ENCODE assay signal across 1 cellular context in the genomic region with DNA sequence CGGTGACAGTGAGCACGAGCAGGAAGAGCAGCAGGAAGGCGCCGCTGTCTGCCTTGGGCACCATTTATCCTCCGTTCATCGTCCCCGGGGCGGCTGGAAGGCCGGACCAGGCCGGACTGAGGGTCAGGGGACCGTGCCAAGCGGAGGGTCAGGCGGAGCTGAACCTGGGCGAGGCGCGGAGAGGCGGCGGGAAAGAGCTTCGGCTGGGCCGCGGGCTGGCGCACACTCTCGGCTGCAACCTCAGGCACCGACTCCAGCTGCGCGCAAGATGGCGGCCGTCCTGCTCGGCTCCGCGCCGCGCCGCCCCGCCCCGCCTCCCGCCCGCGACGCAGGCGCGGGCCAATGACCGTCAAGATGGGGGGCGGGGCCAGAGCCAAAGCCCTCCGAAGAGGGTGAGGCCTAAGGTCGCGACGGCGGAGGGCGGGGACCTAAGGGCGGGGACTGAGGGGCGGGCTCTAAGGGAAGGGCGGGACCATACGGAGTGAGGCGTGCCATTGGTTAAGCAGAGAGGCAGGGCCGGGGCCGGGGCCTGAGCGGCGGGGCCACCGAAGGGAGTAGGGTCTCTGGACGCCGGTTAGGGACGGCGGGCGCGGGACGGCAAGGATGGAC.
A peak's percentile ranks its signal among the peaks of the same experiment; 100 is the strongest.
TF ChIP-seq lines count a peak whose summit lies in the region.

A gene with protein sequence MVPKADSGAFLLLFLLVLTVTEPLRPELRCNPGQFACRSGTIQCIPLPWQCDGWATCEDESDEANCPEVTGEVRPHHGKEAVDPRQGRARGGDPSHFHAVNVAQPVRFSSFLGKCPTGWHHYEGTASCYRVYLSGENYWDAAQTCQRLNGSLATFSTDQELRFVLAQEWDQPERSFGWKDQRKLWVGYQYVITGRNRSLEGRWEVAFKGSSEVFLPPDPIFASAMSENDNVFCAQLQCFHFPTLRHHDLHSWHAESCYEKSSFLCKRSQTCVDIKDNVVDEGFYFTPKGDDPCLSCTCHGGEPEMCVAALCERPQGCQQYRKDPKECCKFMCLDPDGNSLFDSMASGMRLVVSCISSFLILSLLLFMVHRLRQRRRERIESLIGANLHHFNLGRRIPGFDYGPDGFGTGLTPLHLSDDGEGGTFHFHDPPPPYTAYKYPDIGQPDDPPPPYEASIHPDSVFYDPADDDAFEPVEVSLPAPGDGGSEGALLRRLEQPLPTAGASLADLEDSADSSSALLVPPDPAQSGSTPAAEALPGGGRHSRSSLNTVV (minus strand): TSS at position 270 of the 609 bp plus-strand sequence. CDS start 206 bp downstream, at position 64.

TF ChIP-seq in HepG2, 621 proteins besides CTCF, POLR2A, EP300 and RAD21 (continued from another document and continues in another):
- TF ChIP-seq ZBED4 (CRISPR knock-in tag; IDR thresholded peaks at IDR 0.05; ENCODE audit: borderline replicate concordance) (no peak), HNRNPL (IDR thresholded peaks at IDR 0.05; ENCODE audit: low read depth, low read length) (no peak), TFAP4 (IDR thresholded peaks at IDR 0.05; ENCODE audit: borderline replicate concordance, low read depth) (peak; percentile 50; the same call in 1 of the 2 replicates), SALL2 (CRISPR knock-in tag; IDR thresholded peaks at IDR 0.05) (no peak), LCORL (IDR thresholded peaks at IDR 0.05) (no peak), LCORL (CRISPR knock-in tag; IDR thresholded peaks at IDR 0.05) (no peak), PAF1 (CRISPR knock-in tag; IDR thresholded peaks at IDR 0.05) (no peak), ZNF577 (CRISPR knock-in tag; IDR thresholded peaks at IDR 0.05; ENCODE audit: borderline replicate concordance, low read depth) (no peak), RBAK (CRISPR knock-in tag; IDR thresholded peaks at IDR 0.05) (no peak), HCFC1 (IDR thresholded peaks at IDR 0.05; ENCODE audit: low read depth, low read length) (peak; percentile 25; the same call in 1 of the 2 replicates), SIN3A (IDR thresholded peaks at IDR 0.05; ENCODE audit: borderline replicate concordance, low read depth, low read length) (no peak), ZKSCAN8 (CRISPR knock-in tag; IDR thresholded peaks at IDR 0.05; ENCODE audit: borderline replicate concordance) (no peak), FOXP1 (IDR thresholded peaks at IDR 0.05) (no peak), FOXP1 (CRISPR knock-in tag; IDR thresholded peaks at IDR 0.05) (no peak), CENPX (CRISPR knock-in tag; IDR thresholded peaks at IDR 0.05) (no peak), ZNF17 (CRISPR knock-in tag; IDR thresholded peaks at IDR 0.05) (no peak), GLMP (CRISPR knock-in tag; IDR thresholded peaks at IDR 0.05; ENCODE audit: borderline replicate concordance) (no peak), ATF3 (CRISPR knock-in tag; IDR thresholded peaks at IDR 0.05) (no peak), ZNF766 (CRISPR knock-in tag; IDR thresholded peaks at IDR 0.05; ENCODE audit: borderline replicate concordance) (no peak)
- TF ChIP-seq, protein P1, sequence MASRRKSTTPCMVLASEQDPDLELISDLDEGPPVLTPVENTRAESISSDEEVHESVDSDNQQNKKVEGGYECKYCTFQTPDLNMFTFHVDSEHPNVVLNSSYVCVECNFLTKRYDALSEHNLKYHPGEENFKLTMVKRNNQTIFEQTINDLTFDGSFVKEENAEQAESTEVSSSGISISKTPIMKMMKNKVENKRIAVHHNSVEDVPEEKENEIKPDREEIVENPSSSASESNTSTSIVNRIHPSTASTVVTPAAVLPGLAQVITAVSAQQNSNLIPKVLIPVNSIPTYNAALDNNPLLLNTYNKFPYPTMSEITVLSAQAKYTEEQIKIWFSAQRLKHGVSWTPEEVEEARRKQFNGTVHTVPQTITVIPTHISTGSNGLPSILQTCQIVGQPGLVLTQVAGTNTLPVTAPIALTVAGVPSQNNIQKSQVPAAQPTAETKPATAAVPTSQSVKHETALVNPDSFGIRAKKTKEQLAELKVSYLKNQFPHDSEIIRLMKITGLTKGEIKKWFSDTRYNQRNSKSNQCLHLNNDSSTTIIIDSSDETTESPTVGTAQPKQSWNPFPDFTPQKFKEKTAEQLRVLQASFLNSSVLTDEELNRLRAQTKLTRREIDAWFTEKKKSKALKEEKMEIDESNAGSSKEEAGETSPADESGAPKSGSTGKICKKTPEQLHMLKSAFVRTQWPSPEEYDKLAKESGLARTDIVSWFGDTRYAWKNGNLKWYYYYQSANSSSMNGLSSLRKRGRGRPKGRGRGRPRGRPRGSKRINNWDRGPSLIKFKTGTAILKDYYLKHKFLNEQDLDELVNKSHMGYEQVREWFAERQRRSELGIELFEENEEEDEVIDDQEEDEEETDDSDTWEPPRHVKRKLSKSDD (CRISPR knock-in tag; IDR thresholded peaks at IDR 0.05; ENCODE audit: low read depth): peak; percentile 75
- TF ChIP-seq, protein P2, sequence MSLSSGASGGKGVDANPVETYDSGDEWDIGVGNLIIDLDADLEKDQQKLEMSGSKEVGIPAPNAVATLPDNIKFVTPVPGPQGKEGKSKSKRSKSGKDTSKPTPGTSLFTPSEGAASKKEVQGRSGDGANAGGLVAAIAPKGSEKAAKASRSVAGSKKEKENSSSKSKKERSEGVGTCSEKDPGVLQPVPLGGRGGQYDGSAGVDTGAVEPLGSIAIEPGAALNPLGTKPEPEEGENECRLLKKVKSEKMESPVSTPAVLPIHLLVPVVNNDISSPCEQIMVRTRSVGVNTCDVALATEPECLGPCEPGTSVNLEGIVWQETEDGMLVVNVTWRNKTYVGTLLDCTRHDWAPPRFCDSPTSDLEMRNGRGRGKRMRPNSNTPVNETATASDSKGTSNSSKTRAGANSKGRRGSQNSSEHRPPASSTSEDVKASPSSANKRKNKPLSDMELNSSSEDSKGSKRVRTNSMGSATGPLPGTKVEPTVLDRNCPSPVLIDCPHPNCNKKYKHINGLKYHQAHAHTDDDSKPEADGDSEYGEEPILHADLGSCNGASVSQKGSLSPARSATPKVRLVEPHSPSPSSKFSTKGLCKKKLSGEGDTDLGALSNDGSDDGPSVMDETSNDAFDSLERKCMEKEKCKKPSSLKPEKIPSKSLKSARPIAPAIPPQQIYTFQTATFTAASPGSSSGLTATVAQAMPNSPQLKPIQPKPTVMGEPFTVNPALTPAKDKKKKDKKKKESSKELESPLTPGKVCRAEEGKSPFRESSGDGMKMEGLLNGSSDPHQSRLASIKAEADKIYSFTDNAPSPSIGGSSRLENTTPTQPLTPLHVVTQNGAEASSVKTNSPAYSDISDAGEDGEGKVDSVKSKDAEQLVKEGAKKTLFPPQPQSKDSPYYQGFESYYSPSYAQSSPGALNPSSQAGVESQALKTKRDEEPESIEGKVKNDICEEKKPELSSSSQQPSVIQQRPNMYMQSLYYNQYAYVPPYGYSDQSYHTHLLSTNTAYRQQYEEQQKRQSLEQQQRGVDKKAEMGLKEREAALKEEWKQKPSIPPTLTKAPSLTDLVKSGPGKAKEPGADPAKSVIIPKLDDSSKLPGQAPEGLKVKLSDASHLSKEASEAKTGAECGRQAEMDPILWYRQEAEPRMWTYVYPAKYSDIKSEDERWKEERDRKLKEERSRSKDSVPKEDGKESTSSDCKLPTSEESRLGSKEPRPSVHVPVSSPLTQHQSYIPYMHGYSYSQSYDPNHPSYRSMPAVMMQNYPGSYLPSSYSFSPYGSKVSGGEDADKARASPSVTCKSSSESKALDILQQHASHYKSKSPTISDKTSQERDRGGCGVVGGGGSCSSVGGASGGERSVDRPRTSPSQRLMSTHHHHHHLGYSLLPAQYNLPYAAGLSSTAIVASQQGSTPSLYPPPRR (CRISPR knock-in tag; IDR thresholded peaks at IDR 0.05; ENCODE audit: borderline replicate concordance): no peak
- TF ChIP-seq, protein P3, sequence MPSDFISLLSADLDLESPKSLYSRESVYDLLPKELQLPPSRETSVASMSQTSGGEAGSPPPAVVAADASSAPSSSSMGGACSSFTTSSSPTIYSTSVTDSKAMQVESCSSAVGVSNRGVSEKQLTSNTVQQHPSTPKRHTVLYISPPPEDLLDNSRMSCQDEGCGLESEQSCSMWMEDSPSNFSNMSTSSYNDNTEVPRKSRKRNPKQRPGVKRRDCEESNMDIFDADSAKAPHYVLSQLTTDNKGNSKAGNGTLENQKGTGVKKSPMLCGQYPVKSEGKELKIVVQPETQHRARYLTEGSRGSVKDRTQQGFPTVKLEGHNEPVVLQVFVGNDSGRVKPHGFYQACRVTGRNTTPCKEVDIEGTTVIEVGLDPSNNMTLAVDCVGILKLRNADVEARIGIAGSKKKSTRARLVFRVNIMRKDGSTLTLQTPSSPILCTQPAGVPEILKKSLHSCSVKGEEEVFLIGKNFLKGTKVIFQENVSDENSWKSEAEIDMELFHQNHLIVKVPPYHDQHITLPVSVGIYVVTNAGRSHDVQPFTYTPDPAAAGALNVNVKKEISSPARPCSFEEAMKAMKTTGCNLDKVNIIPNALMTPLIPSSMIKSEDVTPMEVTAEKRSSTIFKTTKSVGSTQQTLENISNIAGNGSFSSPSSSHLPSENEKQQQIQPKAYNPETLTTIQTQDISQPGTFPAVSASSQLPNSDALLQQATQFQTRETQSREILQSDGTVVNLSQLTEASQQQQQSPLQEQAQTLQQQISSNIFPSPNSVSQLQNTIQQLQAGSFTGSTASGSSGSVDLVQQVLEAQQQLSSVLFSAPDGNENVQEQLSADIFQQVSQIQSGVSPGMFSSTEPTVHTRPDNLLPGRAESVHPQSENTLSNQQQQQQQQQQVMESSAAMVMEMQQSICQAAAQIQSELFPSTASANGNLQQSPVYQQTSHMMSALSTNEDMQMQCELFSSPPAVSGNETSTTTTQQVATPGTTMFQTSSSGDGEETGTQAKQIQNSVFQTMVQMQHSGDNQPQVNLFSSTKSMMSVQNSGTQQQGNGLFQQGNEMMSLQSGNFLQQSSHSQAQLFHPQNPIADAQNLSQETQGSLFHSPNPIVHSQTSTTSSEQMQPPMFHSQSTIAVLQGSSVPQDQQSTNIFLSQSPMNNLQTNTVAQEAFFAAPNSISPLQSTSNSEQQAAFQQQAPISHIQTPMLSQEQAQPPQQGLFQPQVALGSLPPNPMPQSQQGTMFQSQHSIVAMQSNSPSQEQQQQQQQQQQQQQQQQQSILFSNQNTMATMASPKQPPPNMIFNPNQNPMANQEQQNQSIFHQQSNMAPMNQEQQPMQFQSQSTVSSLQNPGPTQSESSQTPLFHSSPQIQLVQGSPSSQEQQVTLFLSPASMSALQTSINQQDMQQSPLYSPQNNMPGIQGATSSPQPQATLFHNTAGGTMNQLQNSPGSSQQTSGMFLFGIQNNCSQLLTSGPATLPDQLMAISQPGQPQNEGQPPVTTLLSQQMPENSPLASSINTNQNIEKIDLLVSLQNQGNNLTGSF (CRISPR knock-in tag; IDR thresholded peaks at IDR 0.05): no peak
- TF ChIP-seq, protein P4, sequence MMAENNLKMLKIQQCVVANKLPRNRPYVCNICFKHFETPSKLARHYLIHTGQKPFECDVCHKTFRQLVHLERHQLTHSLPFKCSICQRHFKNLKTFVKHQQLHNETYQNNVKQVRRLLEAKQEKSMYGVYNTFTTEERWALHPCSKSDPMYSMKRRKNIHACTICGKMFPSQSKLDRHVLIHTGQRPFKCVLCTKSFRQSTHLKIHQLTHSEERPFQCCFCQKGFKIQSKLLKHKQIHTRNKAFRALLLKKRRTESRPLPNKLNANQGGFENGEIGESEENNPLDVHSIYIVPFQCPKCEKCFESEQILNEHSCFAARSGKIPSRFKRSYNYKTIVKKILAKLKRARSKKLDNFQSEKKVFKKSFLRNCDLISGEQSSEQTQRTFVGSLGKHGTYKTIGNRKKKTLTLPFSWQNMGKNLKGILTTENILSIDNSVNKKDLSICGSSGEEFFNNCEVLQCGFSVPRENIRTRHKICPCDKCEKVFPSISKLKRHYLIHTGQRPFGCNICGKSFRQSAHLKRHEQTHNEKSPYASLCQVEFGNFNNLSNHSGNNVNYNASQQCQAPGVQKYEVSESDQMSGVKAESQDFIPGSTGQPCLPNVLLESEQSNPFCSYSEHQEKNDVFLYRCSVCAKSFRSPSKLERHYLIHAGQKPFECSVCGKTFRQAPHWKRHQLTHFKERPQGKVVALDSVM (CRISPR knock-in tag; IDR thresholded peaks at IDR 0.05): no peak
